16 cellular contexts compared by ENCODE assay signal in the genomic region with DNA sequence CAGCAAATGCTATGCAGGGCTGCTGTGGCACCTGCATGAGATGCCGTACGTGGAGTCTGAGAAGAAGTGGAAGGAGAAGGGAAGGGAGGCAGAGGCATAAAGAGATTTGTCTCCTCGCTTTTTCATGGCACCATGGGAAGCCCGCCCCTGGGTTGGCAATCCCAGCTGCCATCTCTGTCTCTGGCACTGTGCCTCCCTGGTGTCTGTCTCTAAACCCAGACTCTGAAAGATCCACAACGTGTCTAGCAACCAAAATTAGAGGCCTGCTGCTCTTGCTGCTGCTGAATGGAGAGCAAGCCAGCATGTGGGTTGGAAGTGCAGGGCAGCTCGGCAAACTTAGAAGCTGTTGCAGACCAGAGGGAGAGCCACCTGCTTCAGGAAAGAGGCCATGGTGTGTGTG.
A peak's percentile ranks its signal among the peaks of the same experiment; 100 is the strongest.
DNase-seq lines count a peak whose midpoint lies in the region; ATAC-seq lines count a peak whose summit lies in the region.
"Had no signal": no experiment of that assay in that cellular context is flagged by ENCODE, and none has a peak within 500 bp of the region (broad histone marks: within the 10 kb centered on the region; RNA-seq: fewer than 3 reads in every experiment).

No MANE protein-coding gene starts in this region.

- intact Hi-C loops in dendritic cell treated with granulocyte-macrophage colony-stimulating factor and Interleukin-4, amounts not matched to agents 40 ng/mL and 50 ng/mL, for 4 days (cut with micrococcal nuclease), result no loop called here

- no peak overlapping the region for H3K4me3 Mint-ChIP-seq in dendritic cell treated with granulocyte-macrophage colony-stimulating factor and Interleukin-4, amounts not matched to agents 40 ng/mL and 50 ng/mL, for 4 days

- no peak overlapping the region for H3K9ac ChIP-seq in BLaER1

- H4K20me1 ChIP-seq in BLaER1, result no peaks in the 10 kb centered on the region

- no peaks in the 10 kb centered on the region for H3K9me3 ChIP-seq in BLaER1

- no peaks in the 10 kb centered on the region for H3K27me3 ChIP-seq in BLaER1

- no peaks in the 10 kb centered on the region for H3K36me3 Mint-ChIP-seq in dendritic cell treated with granulocyte-macrophage colony-stimulating factor and Interleukin-4, amounts not matched to agents 40 ng/mL and 50 ng/mL, for 4 days (ENCODE audit: low read depth)

- no peaks in the 10 kb centered on the region for H3K9me3 Mint-ChIP-seq in dendritic cell treated with granulocyte-macrophage colony-stimulating factor and Interleukin-4, amounts not matched to agents 40 ng/mL and 50 ng/mL, for 4 days

- peak overlapping the region; percentile 36 for H3K27ac Mint-ChIP-seq in dendritic cell treated with granulocyte-macrophage colony-stimulating factor and Interleukin-4, amounts not matched to agents 40 ng/mL and 50 ng/mL, for 4 days

- peaks cover 22% of the 10 kb centered on the region for H3K4me1 ChIP-seq in BLaER1

- H3K4me2 ChIP-seq in BLaER1, result no peak overlapping the region

- no peaks in the 10 kb centered on the region for H3K36me3 ChIP-seq in BLaER1

- DNase-seq in medulla oblongata (ENCODE audit: extremely low spot score), result peak; percentile 38
- peak; percentile 40 for DNase-seq in putamen (ENCODE audit: low spot score)
- DNase-seq in MV-4-11 (lab: John Stamatoyannopoulos, UW), result no peak
- DNase-seq in activated CD4-positive, CD25-positive, alpha-beta regulatory T cell (lab: John Stamatoyannopoulos, UW), result no peak
- no peak for DNase-seq in GOT3 (lab: John Stamatoyannopoulos, UW)
- DNase-seq: DMS 273 treated with DMSO at 0.1 percent for 48 hours; H7; NCI-H187; NCI-H226; NCI-H524 treated with DMSO at 0.1 percent for 48 hours; NK-92 treated with Interleukin-12 subunit alpha and Interleukin-12 subunit beta, amount 100 ng/mL, for 24 hours; RPMI8226; SIG-M5 had no signal

- peak overlapping the region; percentile 9; the same call in 1 of the 2 replicates for H3K27ac ChIP-seq in BLaER1

- no peak overlapping the region for H3K4me3 ChIP-seq in BLaER1

- peaks cover 6% of the 10 kb centered on the region for H3K27me3 Mint-ChIP-seq in dendritic cell treated with granulocyte-macrophage colony-stimulating factor and Interleukin-4, amounts not matched to agents 40 ng/mL and 50 ng/mL, for 4 days

- peaks cover 12% of the 10 kb centered on the region for H3K4me1 Mint-ChIP-seq in dendritic cell treated with granulocyte-macrophage colony-stimulating factor and Interleukin-4, amounts not matched to agents 40 ng/mL and 50 ng/mL, for 4 days (ENCODE audit: low read depth)

- no peak for ATAC-seq in GM18873 (IDR thresholded peaks at IDR 0.05; ENCODE audit: low FRiP score, unreplicated experiment)

Comparison
In these comparisons a context has a peak if more than half of its experiments do, and no peak if none do; other contexts are left out.
1. DNase-seq: peak in medulla oblongata (single experiment) and putamen (single experiment); none in MV-4-11 (single experiment), activated CD4-positive, CD25-positive, alpha-beta regulatory T cell (0 of 4) and GOT3 (single experiment).